ENCODE assay signal across 9 cellular contexts in the genomic region with DNA sequence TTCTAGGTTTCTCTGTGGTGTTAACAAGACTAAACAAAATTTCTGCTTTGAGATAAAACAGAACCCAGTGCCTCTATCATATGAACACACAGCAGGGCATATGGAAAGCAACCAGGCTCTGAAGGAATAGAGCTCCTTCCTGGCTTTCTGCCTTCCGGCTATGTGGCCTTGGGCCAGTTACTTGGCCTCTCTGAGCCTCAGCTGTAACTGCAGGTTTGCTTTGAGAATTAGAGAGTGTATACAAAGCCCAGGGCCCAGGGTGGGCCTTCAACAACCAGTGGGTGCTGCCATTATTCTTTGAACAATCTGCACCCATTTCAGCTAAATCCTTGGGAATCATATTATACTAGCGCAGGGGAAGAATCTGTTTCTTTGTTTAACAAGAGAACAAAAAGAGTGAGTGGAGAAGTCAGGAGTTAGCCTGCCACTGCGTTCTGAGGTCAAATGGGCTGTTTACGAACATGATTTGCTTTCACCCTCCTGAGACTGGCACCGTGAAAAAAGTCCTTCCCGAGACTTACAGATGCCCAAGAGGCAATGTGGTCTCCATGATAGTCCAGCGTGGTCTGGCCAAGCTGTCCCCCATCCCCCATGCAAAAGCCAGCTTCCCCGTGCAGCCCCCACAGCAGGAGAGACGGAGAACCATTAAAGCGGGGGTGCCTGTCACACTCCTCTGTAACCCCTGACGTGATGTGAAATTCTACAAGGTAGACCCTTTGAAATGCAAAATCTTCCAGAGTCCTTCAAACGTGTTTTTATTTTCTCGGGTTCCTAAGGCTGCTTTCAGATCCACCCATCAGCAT. TPM values are rescaled to one million over a fixed set of nuclear protein-coding genes. Genes with fewer than 3 reads are reported as not detected.
DNase-seq lines count a peak whose midpoint lies in the region; ATAC-seq and TF ChIP-seq lines count a peak whose summit lies in the region.
"Had no signal": no experiment of that assay in that cellular context is flagged by ENCODE, and none has a peak within 500 bp of the region (broad histone marks: within the 10 kb centered on the region; RNA-seq: fewer than 3 reads in every experiment).

No MANE protein-coding gene starts in this region.

- ATAC-seq in HG03354 (IDR thresholded peaks at IDR 0.05; ENCODE audit: poor library complexity, severe bottlenecking, unreplicated experiment), result no peak
- ATAC-seq in HG03521 (IDR thresholded peaks at IDR 0.05; ENCODE audit: unreplicated experiment), result no peak

- H3F3A ChIP-seq in OCI-LY1 (ENCODE audit: insufficient read depth, low read length) (no peaks in the 10 kb centered on the region), MM.1S (ENCODE audit: insufficient read depth, low read length) (peaks cover 23% of the 10 kb centered on the region)

- intact Hi-C loops in CD14-positive monocyte (cut with micrococcal nuclease), result no loop called here

- H3K4me1 ChIP-seq in OCI-LY1 (ENCODE audit: insufficient read depth, low read length, severe bottlenecking) (peaks cover 86% of the 10 kb centered on the region), endodermal cell (ENCODE audit: control insufficient read depth, insufficient read depth, low read length) (peaks cover 22% of the 10 kb centered on the region), neutrophil (ENCODE audit: control insufficient read depth in 1 of 2, insufficient read depth in 1 of 2, low read depth in 1 of 2, low read length in 1 of 2) (peaks cover 35 to 44% of the 10 kb centered on the region in 2 experiments), MM.1S (ENCODE audit: low read length) (peaks cover 24% of the 10 kb centered on the region)

- H3K27ac ChIP-seq in OCI-LY1 (ENCODE audit: low read depth, low read length, poor library complexity, severe bottlenecking) (peak overlapping the region; percentile 86), endodermal cell (ENCODE audit: low read depth, low read length) (no peak overlapping the region), neutrophil (peak overlapping the region; percentile 91), MM.1S (ENCODE audit: low read length) (no peak overlapping the region)

- H3K36me3 ChIP-seq in OCI-LY1 (ENCODE audit: insufficient read depth, low read length) (peaks cover 7% of the 10 kb centered on the region), endodermal cell (ENCODE audit: control insufficient read depth, insufficient read depth, low read length) (no peaks in the 10 kb centered on the region), neutrophil (peaks cover 5% of the 10 kb centered on the region), MM.1S (replicated peaks; ENCODE audit: insufficient read depth, low read length) (no peaks in the 10 kb centered on the region)

- no peaks in the 10 kb centered on the region for H3K9me2 ChIP-seq in OCI-LY1 (ENCODE audit: low read depth, low read length)
- no peaks in the 10 kb centered on the region for H3K9me2 ChIP-seq in MM.1S (replicated peaks; ENCODE audit: insufficient read depth, low read length)

- DNase-seq in CD14-positive monocyte (ENCODE audit: low spot score) (no peak), endodermal cell (peak; percentile 66), MM.1S (no peak), NCI-H1105 treated with DMSO at 0.1 percent for 48 hours (lab: John Stamatoyannopoulos, UW) (no peak)
- DNase-seq: GDM1 had no signal

- H3K4me2 ChIP-seq in OCI-LY1 (ENCODE audit: low read length) (peak overlapping the region; percentile 76), MM.1S (ENCODE audit: low read depth, low read length) (no peak overlapping the region)

- H3K27me3 ChIP-seq in OCI-LY1 (ENCODE audit: insufficient read depth, low read length) (no peaks in the 10 kb centered on the region), endodermal cell (ENCODE audit: control insufficient read depth, insufficient read depth, low read length, poor library complexity, severe bottlenecking) (no peaks in the 10 kb centered on the region), neutrophil (no peaks in the 10 kb centered on the region), MM.1S (replicated peaks; ENCODE audit: insufficient read depth, low read length) (no peaks in the 10 kb centered on the region)

- H2AFZ ChIP-seq in OCI-LY1 (ENCODE audit: low read length), result no peak overlapping the region
- H2AFZ ChIP-seq in MM.1S (ENCODE audit: low read length), result no peak overlapping the region

- H3K4me1 Mint-ChIP-seq in CD14-positive monocyte, result peaks cover 72% of the 10 kb centered on the region
- peaks cover 58% of the 10 kb centered on the region for H3K4me1 Mint-ChIP-seq in endodermal cell

- H3K27me3 Mint-ChIP-seq in CD14-positive monocyte (ENCODE audit: low read depth in 3 of 3) (peaks cover 2% of the 10 kb centered on the region in 3 donors), endodermal cell (ENCODE audit: insufficient read depth) (no peaks in the 10 kb centered on the region)

- 36 to 48% methylated on average over 9 to 13 of the region's 13 CpGs for WGBS in endodermal cell (ENCODE audit: insufficient coverage in 1 of 2, insufficient read length in 1 of 2), 2 experiments

- no peaks in the 10 kb centered on the region for H4K20me1 ChIP-seq in OCI-LY1 (ENCODE audit: insufficient read depth, low read length)
- no peaks in the 10 kb centered on the region for H4K20me1 ChIP-seq in MM.1S (ENCODE audit: insufficient read depth, low read length)

- TF ChIP-seq CTCF in CD14-positive monocyte (IDR thresholded peaks at IDR 0.05), result no peak
- TF ChIP-seq CTCF in OCI-LY1 (IDR thresholded peaks at IDR 0.05; ENCODE audit: low read length), result no peak
- no peak for TF ChIP-seq CTCF in endodermal cell (conservative IDR thresholded peaks at IDR 0.05)
- TF ChIP-seq CTCF in neutrophil (IDR thresholded peaks at IDR 0.05), result no peak
- TF ChIP-seq CTCF in MM.1S (IDR thresholded peaks at IDR 0.05; ENCODE audit: low read length), result no peak

- no peaks in the 10 kb centered on the region for H3K9me3 ChIP-seq in OCI-LY1 (ENCODE audit: low read length)
- no peaks in the 10 kb centered on the region for H3K9me3 ChIP-seq in endodermal cell (ENCODE audit: control insufficient read depth, low read length)
- no peaks in the 10 kb centered on the region for H3K9me3 ChIP-seq in neutrophil
- H3K9me3 ChIP-seq in MM.1S (replicated peaks; ENCODE audit: insufficient read depth, low read length), result no peaks in the 10 kb centered on the region

- H3K79me2 ChIP-seq in OCI-LY1 (ENCODE audit: insufficient read depth, low read length) (peaks cover 47% of the 10 kb centered on the region), MM.1S (ENCODE audit: low read length) (peaks cover 81% of the 10 kb centered on the region)

- H3K9ac ChIP-seq in OCI-LY1 (ENCODE audit: low read length) (peak overlapping the region; percentile 41; the same call in 1 of the 2 replicates), endodermal cell (ENCODE audit: extremely low read depth, low read length, poor library complexity, severe bottlenecking) (peak overlapping the region; percentile 7), MM.1S (ENCODE audit: low read length) (no peak overlapping the region)

- peak overlapping the region; percentile 99 to 100 for H3K4me3 Mint-ChIP-seq in CD14-positive monocyte
- H3K4me3 Mint-ChIP-seq in endodermal cell, result peak overlapping the region; percentile 19

- H3K4me3 ChIP-seq in OCI-LY1 (ENCODE audit: low read depth, low read length, poor library complexity, severe bottlenecking) (peak overlapping the region; percentile 89), endodermal cell (ENCODE audit: low read length) (peak overlapping the region; percentile 40), neutrophil (ENCODE audit: low read depth in 1 of 2, low read length in 1 of 2) (no peak overlapping the region), MM.1S (ENCODE audit: low read length) (no peak overlapping the region)

- H3K36me3 Mint-ChIP-seq in CD14-positive monocyte (peaks cover 40 to 46% of the 10 kb centered on the region in 2 donors), endodermal cell (ENCODE audit: low read depth) (no peaks in the 10 kb centered on the region)

- H3K9me3 Mint-ChIP-seq in CD14-positive monocyte (no peaks in the 10 kb centered on the region), endodermal cell (no peaks in the 10 kb centered on the region)

- H3K27ac Mint-ChIP-seq in CD14-positive monocyte (peak overlapping the region in 5 of 7 donors; percentile 2 to 96 (median 72)), endodermal cell (no peak overlapping the region)

RNA-seq across cellular contexts. Expression of gene FAM53B, which starts 4.9 kb away (rescaled TPM):
- 10 to 100 TPM in 1 of 2 donors, 1 to 10 TPM in 1; 5.8 to 12.6 TPM for polyA plus RNA-seq in CD14-positive monocyte
- total RNA-seq in endodermal cell, result 10 to 100 TPM; 19.3 to 22.6 TPM
- 21.4 TPM for polyA plus RNA-seq in endodermal cell (2013, experiment 1 of 2)
- polyA plus RNA-seq in endodermal cell (2013, experiment 2 of 2), result 20.2 TPM

RNA-seq across cellular contexts. Expression of gene EEF1AKMT2, which starts 52.4 kb away (rescaled TPM):
- 10 to 100 TPM in 1 of 2 donors, 1 to 10 TPM in 1; 8.2 to 13.6 TPM for polyA plus RNA-seq in CD14-positive monocyte
- 10 to 100 TPM; 22.2 to 25.9 TPM for total RNA-seq in endodermal cell
- polyA plus RNA-seq in endodermal cell (2013, experiment 1 of 2), result 37.1 TPM
- polyA plus RNA-seq in endodermal cell (2013, experiment 2 of 2), result 39.4 TPM

Comparison
In these comparisons a context has a peak if more than half of its experiments do, and no peak if none do; other contexts are left out.
1. H3K27ac ChIP-seq: peak in OCI-LY1 (single experiment) and neutrophil (single experiment); none in endodermal cell (single experiment) and MM.1S (single experiment).
2. H3K4me3 ChIP-seq: peak in OCI-LY1 (single experiment) and endodermal cell (single experiment); none in neutrophil (0 of 2) and MM.1S (single experiment).